ENCODE assay signal across 1 cellular context in the genomic region with DNA sequence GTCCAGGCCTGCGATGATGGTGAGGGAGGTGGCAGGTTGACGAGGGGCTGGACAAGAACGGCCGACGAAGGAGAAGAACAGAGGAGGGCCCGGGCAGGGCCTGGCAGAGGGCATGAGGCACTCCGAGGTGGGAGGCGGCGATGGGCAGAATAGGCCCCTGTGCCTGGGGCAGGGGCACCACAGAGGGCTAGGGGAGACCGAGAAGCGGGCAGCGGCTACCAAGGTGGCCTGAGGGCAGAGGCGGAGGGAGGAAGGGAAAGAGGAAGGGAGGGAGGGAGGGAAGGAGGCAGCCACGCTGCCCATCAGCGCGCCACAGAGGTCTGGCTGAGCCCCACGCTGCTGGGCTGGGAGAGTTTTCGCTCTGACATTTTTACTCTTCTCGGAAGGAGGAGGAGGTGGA.
TF ChIP-seq lines count a peak whose summit lies in the region.

No MANE protein-coding gene starts in this region.

TF ChIP-seq in A549, 52 proteins besides CTCF, POLR2A, EP300 and RAD21 (continued from another document):
- TF ChIP-seq, protein P1, sequence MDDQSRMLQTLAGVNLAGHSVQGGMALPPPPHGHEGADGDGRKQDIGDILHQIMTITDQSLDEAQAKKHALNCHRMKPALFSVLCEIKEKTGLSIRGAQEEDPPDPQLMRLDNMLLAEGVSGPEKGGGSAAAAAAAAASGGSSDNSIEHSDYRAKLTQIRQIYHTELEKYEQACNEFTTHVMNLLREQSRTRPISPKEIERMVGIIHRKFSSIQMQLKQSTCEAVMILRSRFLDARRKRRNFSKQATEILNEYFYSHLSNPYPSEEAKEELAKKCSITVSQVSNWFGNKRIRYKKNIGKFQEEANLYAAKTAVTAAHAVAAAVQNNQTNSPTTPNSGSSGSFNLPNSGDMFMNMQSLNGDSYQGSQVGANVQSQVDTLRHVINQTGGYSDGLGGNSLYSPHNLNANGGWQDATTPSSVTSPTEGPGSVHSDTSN (IDR thresholded peaks at IDR 0.05), result no peak
- TF ChIP-seq FOXS1 (CRISPR knock-in tag; IDR thresholded peaks at IDR 0.05), result no peak
TF ChIP-seq in A549: peak in this region for 0.
